Comparison of ENCODE assay signal across 18 cellular contexts in genomic region chr17:9790889-9791876, GRCh38. TPM values are rescaled to one million over a fixed set of nuclear protein-coding genes. Genes with fewer than 3 reads are reported as not detected.
"Had no signal": no experiment of that assay in that cellular context is flagged by ENCODE, and none has a peak within 500 bp of the region (broad histone marks: within the 10 kb centered on the region; RNA-seq: fewer than 3 reads in every experiment).

A gene with protein sequence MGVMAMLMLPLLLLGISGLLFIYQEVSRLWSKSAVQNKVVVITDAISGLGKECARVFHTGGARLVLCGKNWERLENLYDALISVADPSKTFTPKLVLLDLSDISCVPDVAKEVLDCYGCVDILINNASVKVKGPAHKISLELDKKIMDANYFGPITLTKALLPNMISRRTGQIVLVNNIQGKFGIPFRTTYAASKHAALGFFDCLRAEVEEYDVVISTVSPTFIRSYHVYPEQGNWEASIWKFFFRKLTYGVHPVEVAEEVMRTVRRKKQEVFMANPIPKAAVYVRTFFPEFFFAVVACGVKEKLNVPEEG (minus strand): TSS chr17:9791592. CDS start chr17:9791284, 308 bp downstream.

- H3K9me3 Mint-ChIP-seq: activated CD4-positive, alpha-beta memory T cell treated with anti-CD3 and anti-CD28 coated beads, Interleukin-2, amount 10 ng/mL, durations not matched to agents 7 days and 5 days; activated T-cell treated with anti-CD3 and anti-CD28 coated beads, Interleukin-2, amount 50 U/mL, for 72 hours; natural killer cell; stimulated activated naive CD8-positive, alpha-beta T cell treated with anti-CD3 and anti-CD28 coated beads, Interleukin-15, amount 100 ng/mL, for 72 hours had no signal

- H3K27ac Mint-ChIP-seq: activated CD4-positive, alpha-beta memory T cell treated with anti-CD3 and anti-CD28 coated beads, Interleukin-2, amount 10 ng/mL, durations not matched to agents 7 days and 5 days; activated CD4-positive, alpha-beta T cell treated with anti-CD3 and anti-CD28 coated beads for 36 hours; activated T-cell treated with anti-CD3 and anti-CD28 coated beads, Interleukin-2, amount 50 U/mL, for 72 hours; natural killer cell had no signal

- H3K27me3 Mint-ChIP-seq: activated CD4-positive, alpha-beta memory T cell treated with anti-CD3 and anti-CD28 coated beads, Interleukin-2, amount 10 ng/mL, durations not matched to agents 7 days and 5 days; stimulated activated naive CD8-positive, alpha-beta T cell treated with anti-CD3 and anti-CD28 coated beads, Interleukin-15, amount 100 ng/mL, for 72 hours had no signal

- H3K4me1 ChIP-seq: prostate gland, testis had no signal

- H3K36me3 Mint-ChIP-seq: natural killer cell had no signal

- ATAC-seq: activated CD4-positive, alpha-beta T cell treated with anti-CD3 and anti-CD28 coated beads for 36 hours; activated T-cell treated with anti-CD3 and anti-CD28 coated beads, Interleukin-2, amount 50 U/mL, for 72 hours; mucosa of descending colon; natural killer cell; stimulated activated naive CD8-positive, alpha-beta T cell treated with anti-CD3 and anti-CD28 coated beads, Interleukin-15, amount 100 ng/mL, for 72 hours had no signal

- H3K4me3 Mint-ChIP-seq: activated CD4-positive, alpha-beta memory T cell treated with anti-CD3 and anti-CD28 coated beads, Interleukin-2, amount 10 ng/mL, durations not matched to agents 7 days and 5 days; activated CD4-positive, alpha-beta T cell treated with anti-CD3 and anti-CD28 coated beads for 36 hours; activated T-cell treated with anti-CD3 and anti-CD28 coated beads, Interleukin-2, amount 50 U/mL, for 72 hours; natural killer cell; stimulated activated naive CD8-positive, alpha-beta T cell treated with anti-CD3 and anti-CD28 coated beads, Interleukin-15, amount 100 ng/mL, for 72 hours had no signal

- H3K27me3 ChIP-seq: testis had no signal

- H3K4me3 ChIP-seq: mucosa of descending colon, prostate gland, testis had no signal

- H3K4me1 Mint-ChIP-seq: activated CD4-positive, alpha-beta memory T cell treated with anti-CD3 and anti-CD28 coated beads, Interleukin-2, amount 10 ng/mL, durations not matched to agents 7 days and 5 days; activated CD4-positive, alpha-beta T cell treated with anti-CD3 and anti-CD28 coated beads for 36 hours; natural killer cell; stimulated activated naive CD8-positive, alpha-beta T cell treated with anti-CD3 and anti-CD28 coated beads, Interleukin-15, amount 100 ng/mL, for 72 hours had no signal

- DNase-seq: activated CD4-positive, alpha-beta memory T cell treated with anti-CD3 and anti-CD28 coated beads, Interleukin-2, amount 10 ng/mL, durations not matched to agents 7 days and 5 days; activated CD4-positive, alpha-beta T cell treated with anti-CD3 and anti-CD28 coated beads for 36 hours; activated T-cell treated with anti-CD3 and anti-CD28 coated beads, Interleukin-2, amount 50 U/mL, for 72 hours; cortex of kidney; effector memory CD4-positive, alpha-beta T cell; hippocampal formation; natural killer cell; stimulated activated CD4-positive, alpha-beta T cell treated with anti-CD3 and anti-CD28 coated beads, Interleukin-15, amount 100 ng/mL, for 24 hours; stimulated activated CD4-positive, alpha-beta T cell treated with anti-CD3 and anti-CD28 coated beads, Interleukin-4, amount 100 ng/mL, for 24 hours; stimulated activated naive CD8-positive, alpha-beta T cell treated with anti-CD3 and anti-CD28 coated beads, Interleukin-15, amount 100 ng/mL, for 72 hours; T-helper 9 cell; testis had no signal

- H3K27ac ChIP-seq: prostate gland, testis had no signal

- H3K9me3 ChIP-seq: mucosa of descending colon, prostate gland, testis had no signal

- H3K36me3 ChIP-seq: prostate gland had no signal

RNA-seq across cellular contexts. Expression of the gene that starts here (rescaled TPM):
- total RNA-seq: activated CD4-positive, alpha-beta memory T cell treated with anti-CD3 and anti-CD28 coated beads, Interleukin-2, amount 10 ng/mL, durations not matched to agents 7 days and 5 days; activated CD4-positive, alpha-beta T cell treated with anti-CD3 and anti-CD28 coated beads for 36 hours; activated T-cell treated with anti-CD3 and anti-CD28 coated beads, Interleukin-2, amount 50 U/mL, for 72 hours; astrocyte; fibroblast of lung; frontal cortex; natural killer cell; omental fat pad; prostate gland had no signal
- polyA plus RNA-seq: fibroblast of lung had no signal
